1 cellular context compared by ENCODE assay signal in genomic region chr10:19977097-19977521, GRCh38.
TF ChIP-seq lines count a peak whose summit lies in the region.

No MANE protein-coding gene starts in this region.

TF ChIP-seq in WTC11, 78 proteins besides CTCF, POLR2A, EP300 and RAD21 (continued from another document):
- TF ChIP-seq ZNF281 (CRISPR knock-in tag; IDR thresholded peaks at IDR 0.05), result no peak
- no peak for TF ChIP-seq E2F4 (CRISPR knock-in tag; IDR thresholded peaks at IDR 0.05; ENCODE audit: borderline replicate concordance, low read depth)
- TF ChIP-seq USF1 (CRISPR knock-in tag; IDR thresholded peaks at IDR 0.05), result no peak
- no peak for TF ChIP-seq STAT6 (CRISPR knock-in tag; conservative IDR thresholded peaks at IDR 0.05; ENCODE audit: low read depth)
- no peak for TF ChIP-seq ZNF121 (CRISPR knock-in tag; IDR thresholded peaks at IDR 0.05)
- no peak for TF ChIP-seq CDX4 (CRISPR knock-in tag; IDR thresholded peaks at IDR 0.05; ENCODE audit: borderline replicate concordance)
- TF ChIP-seq GRHL2 (CRISPR knock-in tag; IDR thresholded peaks at IDR 0.05; ENCODE audit: insufficient replicate concordance, severe bottlenecking), result no peak
- no peak for TF ChIP-seq TCF7 (CRISPR knock-in tag; IDR thresholded peaks at IDR 0.05; ENCODE audit: low read depth)
- no peak for TF ChIP-seq FOXK1 (CRISPR knock-in tag; IDR thresholded peaks at IDR 0.05)
TF ChIP-seq in WTC11: peak in this region for 0.
